ENCODE assay signal across 8 cellular contexts in the genomic region with DNA sequence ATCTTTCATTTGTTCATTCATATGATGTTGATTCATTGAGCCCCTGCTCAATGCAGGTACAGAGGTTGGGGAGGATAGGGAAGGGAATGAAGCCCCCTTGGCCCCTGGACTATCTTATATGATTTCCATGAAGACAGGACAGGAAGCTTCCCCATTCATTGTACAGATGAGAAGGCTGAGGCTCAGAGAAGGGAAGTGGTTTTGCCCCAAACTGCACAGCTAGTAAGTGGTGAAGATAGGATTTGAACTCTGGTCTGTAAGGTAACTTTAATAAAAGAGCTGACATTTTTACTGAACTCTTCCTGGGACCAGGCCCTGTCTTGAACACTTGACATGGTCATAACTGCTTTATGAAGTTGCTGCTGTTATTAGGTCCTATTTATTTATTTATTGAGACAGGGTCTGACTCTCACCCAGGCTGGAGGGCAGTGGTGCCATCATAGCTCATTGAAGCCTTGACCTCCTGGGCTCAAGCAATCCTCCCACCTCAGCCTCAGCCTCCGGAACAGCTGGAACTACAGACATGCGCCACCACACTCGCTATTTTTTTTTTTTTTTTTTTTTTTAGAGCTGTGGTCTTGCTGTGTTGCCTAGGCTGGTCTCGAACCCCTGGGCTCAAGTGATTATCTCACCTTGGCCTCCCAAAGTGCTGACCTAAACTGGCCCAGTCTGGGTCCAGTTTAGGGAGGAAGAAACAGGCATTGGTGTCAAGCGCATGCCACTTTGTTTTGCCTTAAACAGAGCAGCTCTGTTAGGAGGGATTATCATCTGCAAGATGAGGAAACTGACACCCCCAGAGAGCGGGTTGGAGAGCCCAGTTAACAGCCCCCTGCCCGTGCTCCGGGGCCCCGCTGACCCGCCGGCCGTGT. TPM values are rescaled to one million over a fixed set of nuclear protein-coding genes. Genes with fewer than 3 reads are reported as not detected.
DNase-seq lines count a peak whose midpoint lies in the region; ATAC-seq and TF ChIP-seq lines count a peak whose summit lies in the region.

No MANE protein-coding gene starts in this region.

- no peaks in the 10 kb centered on the region for H3K9me3 Mint-ChIP-seq in brain

- 9% methylated on average over 7 of the region's 12 CpGs; no CpG with 5 or more reads in 1 of the 2 experiments for WGBS in IMR-90 (ENCODE audit: extremely low coverage in 2 of 2, insufficient read length in 1 of 2), 2 experiments

- peaks cover 4% of the 10 kb centered on the region; the same call in 1 of the 2 replicates for H3K4me1 ChIP-seq in IMR-90 (ENCODE audit: control insufficient read depth, insufficient read depth, low read length)
- peaks cover 22% of the 10 kb centered on the region for H3K4me1 ChIP-seq in muscle layer of colon (ENCODE audit: insufficient read depth, low read length)

- H3K36me3 Mint-ChIP-seq in brain: no peaks in the 10 kb centered on the region

- H3K9me3 ChIP-seq in AG04450 (ENCODE audit: control insufficient read depth, insufficient read depth, low read length) (no peaks in the 10 kb centered on the region; the same call in 1 of the 2 replicates), IMR-90 (ENCODE audit: control insufficient read depth, insufficient read depth, low read length) (no peaks in the 10 kb centered on the region), muscle layer of colon (ENCODE audit: low read length) (no peaks in the 10 kb centered on the region)

- H3K9ac ChIP-seq in IMR-90 (ENCODE audit: low read depth, low read length) (peak overlapping the region; percentile 47), muscle layer of colon (ENCODE audit: low read length) (peak overlapping the region; percentile 33)

- H3K4me1 Mint-ChIP-seq in brain: peaks cover 26% of the 10 kb centered on the region

- H3K9me1 ChIP-seq in IMR-90 (ENCODE audit: insufficient read depth, low read length): peaks cover 12% of the 10 kb centered on the region

- TF ChIP-seq POLR2A in IMR-90 (IDR thresholded peaks at IDR 0.05; ENCODE audit: low read depth, low read length): no peak

- H3K23ac ChIP-seq in IMR-90 (ENCODE audit: low read depth, low read length): peak overlapping the region; percentile 40; the same call in 1 of the 2 replicates

- intact Hi-C loops in IMR-90 (cut with micrococcal nuclease): loop anchor here (1.0 kb wide), 1 partner anchor 57 kb away; no protein-coding TSS in a partner anchor

- H3K27ac Mint-ChIP-seq in brain: peak overlapping the region in 1 of 5 experiments; percentile 45

- H2BK120ac ChIP-seq in IMR-90 (ENCODE audit: low read depth, low read length): no peak overlapping the region

- TF ChIP-seq CTCF in AG04450 (IDR thresholded peaks at IDR 0.05; ENCODE audit: low read depth, low read length) (no peak), IMR-90 (conservative IDR thresholded peaks at IDR 0.05; ENCODE audit: low read depth, low read length) (no peak), brain (conservative IDR thresholded peaks at IDR 0.05) (no peak)

- H3K27ac ChIP-seq in AG04450 (ENCODE audit: low read depth, low read length) (no peak overlapping the region), IMR-90 (ENCODE audit: insufficient read depth, low read length) (peak overlapping the region; percentile 23; the same call in 1 of the 2 replicates), muscle layer of colon (ENCODE audit: low read depth, low read length) (peak overlapping the region; percentile 85)

- H2BK15ac ChIP-seq in IMR-90 (ENCODE audit: low read depth, low read length): no peak overlapping the region

- BruUV-seq in IMR-90 (replicated peaks; lab: Mats Ljungman, UMichigan): no TSS peak

- peak overlapping the region; percentile 64 to 84 for H4K8ac ChIP-seq in IMR-90 (ENCODE audit: low read depth in 2 of 2, low read length in 2 of 2)

- peak overlapping the region; percentile 0 for H2AK9ac ChIP-seq in IMR-90 (replicated peaks; ENCODE audit: low read depth, low read length, poor library complexity)

- no peak for ATAC-seq in IMR-90 (ENCODE audit: low read depth)
- ATAC-seq in GM18502 (IDR thresholded peaks at IDR 0.05; ENCODE audit: poor library complexity, unreplicated experiment): no peak
- no peak for ATAC-seq in GM18861 (IDR thresholded peaks at IDR 0.05; ENCODE audit: unreplicated experiment)
- ATAC-seq in HG03565 (IDR thresholded peaks at IDR 0.05; ENCODE audit: unreplicated experiment): no peak

- H3K18ac ChIP-seq in IMR-90 (ENCODE audit: low read depth, low read length): no peak overlapping the region

- peaks cover 3 to 24% of the 10 kb centered on the region in 2 experiments; a peak in 2 of 4 replicates for H3K79me1 ChIP-seq in IMR-90 (ENCODE audit: low read depth in 1 of 2, low read length in 2 of 2)

- CTCF ChIA-PET in AG04450 (lab: Charles Lee) (interaction anchor here (0.6 to 4.2 kb wide), 15 partner anchors 9 to 554 kb away, joined by 3 to 59 read pairs (median 5); no protein-coding TSS in a partner anchor), IMR-90 (lab: Yijun Ruan, JAX) (interaction anchor here (0.6 to 1.5 kb wide), 7 partner anchors 9 to 56 kb away, joined by 3 to 11 read pairs (median 5); no protein-coding TSS in a partner anchor)

- peak overlapping the region; percentile 45 to 65 (median 50) for H3K4me3 Mint-ChIP-seq in brain

- no peaks in the 10 kb centered on the region for H3K27me3 ChIP-seq in AG04450 (ENCODE audit: control insufficient read depth, insufficient read depth, low read length)
- H3K27me3 ChIP-seq in IMR-90 (ENCODE audit: control insufficient read depth, insufficient read depth, low read length): no peaks in the 10 kb centered on the region
- H3K27me3 ChIP-seq in muscle layer of colon (ENCODE audit: control insufficient read depth in 1 of 2, insufficient read depth in 2 of 2, low read length in 2 of 2): no peaks in the 10 kb centered on the region

- TF ChIP-seq RAD21 in IMR-90 (IDR thresholded peaks at IDR 0.05; ENCODE audit: low read length): no peak

- H4K91ac ChIP-seq in IMR-90 (ENCODE audit: insufficient read depth, low read depth, low read length): no peak overlapping the region

- POLR2A ChIA-PET in AG04450 (lab: Yijun Ruan, JAX): interaction anchor here (0.6 to 2.2 kb wide), 6 partner anchors 8 to 153 kb away, joined by 3 to 10 read pairs (median 4); partner anchors contain the start of gene PHKG2
- POLR2A ChIA-PET in IMR-90 (lab: Charles Lee; ENCODE audit: unreplicated experiment): interaction anchor here (0.5 to 1.2 kb wide), 4 partner anchors 23 to 125 kb away, joined by 3 to 5 read pairs (median 4); no protein-coding TSS in a partner anchor

- no peak overlapping the region for H2BK5ac ChIP-seq in IMR-90 (ENCODE audit: low read depth, low read length, poor library complexity, severe bottlenecking)

- DNase-seq in AG04450 (ENCODE audit: low read depth, low spot score) (no peak), IMR-90 (no peak), NCI-H2081 treated with DMSO at 0.1 percent for 48 hours (lab: John Stamatoyannopoulos, UW) (no peak)

- H3K27me3 Mint-ChIP-seq in brain: no peaks in the 10 kb centered on the region

- dilution Hi-C loops in IMR-90 (cut with HindIII; ENCODE audit: low sequenced_read_pairs, unreplicated experiment): no loop called here

- H3K4ac ChIP-seq in IMR-90 (ENCODE audit: low read depth, low read length): peak overlapping the region; percentile 19; the same call in 1 of the 2 replicates

- H3K4me2 ChIP-seq in IMR-90 (ENCODE audit: low read depth, low read length): peak overlapping the region; percentile 57

- no peak overlapping the region for H4K5ac ChIP-seq in IMR-90 (ENCODE audit: low read depth, low read length)

- H4K20me1 ChIP-seq in IMR-90 (ENCODE audit: insufficient read depth, low read length): 0 out of 2 replicates have a peak, but pooled peaks cover 5% of the 10 kb centered on the region

- H2BK20ac ChIP-seq in IMR-90 (ENCODE audit: low read depth, low read length): no peak overlapping the region

- in situ Hi-C loops in IMR-90 (cut with MboI; ENCODE audit: low sequenced_read_pairs): no loop called here

- H3K14ac ChIP-seq in IMR-90 (replicated peaks; ENCODE audit: low read depth, low read length): peak overlapping the region; percentile 31; the same call in 1 of the 2 replicates

- H3K56ac ChIP-seq in IMR-90 (ENCODE audit: extremely low read depth, insufficient read depth, low read length): no peak overlapping the region

- H3K36me3 ChIP-seq in IMR-90 (ENCODE audit: control insufficient read depth, insufficient read depth, low read length): no peaks in the 10 kb centered on the region
- H3K36me3 ChIP-seq in muscle layer of colon (ENCODE audit: insufficient read depth, low read length): peaks cover 4% of the 10 kb centered on the region

- H2AFZ ChIP-seq in IMR-90 (replicated peaks; ENCODE audit: low read length, poor library complexity): peak overlapping the region; percentile 87

- peak overlapping the region; percentile 50 for H2AK5ac ChIP-seq in IMR-90 (ENCODE audit: low read depth, low read length)

- H3K4me3 ChIP-seq in AG04450 (ENCODE audit: low read depth, low read length): peak overlapping the region; percentile 41
- peak overlapping the region; percentile 19 for H3K4me3 ChIP-seq in IMR-90 (ENCODE audit: insufficient read depth, low read depth, low read length)
- H3K4me3 ChIP-seq in muscle layer of colon (ENCODE audit: low read depth in 1 of 2, low read length in 2 of 2): peak overlapping the region; percentile 47 to 58

RNA-seq across cellular contexts. Expression of gene CTF1, which starts 5.0 kb away (rescaled TPM):
- 10.1 and 12.5 TPM in 2 replicates for polyA plus RNA-seq in AG04450 (2011; rRNA removed)
- polyA minus RNA-seq in AG04450 (2011; rRNA and poly(A)+ RNA removed): 6.5 and 6.6 TPM in 2 replicates
- total RNA-seq in IMR-90 (2012; rRNA removed): 0.18 and 0.56 TPM in 2 replicates
- polyA plus RNA-seq in IMR-90 (2012; rRNA removed): 12.9 and 13.8 TPM in 2 replicates
- polyA plus RNA-seq in IMR-90 (2012; cell fraction: cytosol; rRNA removed): 12.9 and 21.8 TPM in 2 replicates
- polyA plus RNA-seq in IMR-90 (2012; cell fraction: nucleus; rRNA removed; ENCODE audit: low replicate concordance): 10.8 and 14.0 TPM in 2 replicates
- 4.1 TPM for polyA plus RNA-seq in brain (ENCODE audit: insufficient read depth, low read depth, low replicate concordance)

RNA-seq across cellular contexts. Expression of gene BCL7C, which starts 7.6 kb away (rescaled TPM):
- 27.7 and 27.8 TPM in 2 replicates for polyA plus RNA-seq in AG04450 (2011; rRNA removed)
- polyA minus RNA-seq in AG04450 (2011; rRNA and poly(A)+ RNA removed): 10.8 and 11.1 TPM in 2 replicates
- 32.3 and 38.6 TPM in 2 replicates for total RNA-seq in IMR-90 (2012; rRNA removed)
- 34.9 and 54.4 TPM in 2 replicates for polyA plus RNA-seq in IMR-90 (2012; rRNA removed)
- 31.1 and 41.3 TPM in 2 replicates for polyA plus RNA-seq in IMR-90 (2012; cell fraction: cytosol; rRNA removed)
- polyA plus RNA-seq in IMR-90 (2012; cell fraction: nucleus; rRNA removed; ENCODE audit: low replicate concordance): 14.9 and 16.0 TPM in 2 replicates
- 37.1 TPM for polyA plus RNA-seq in brain (ENCODE audit: insufficient read depth, low read depth, low replicate concordance)

RNA-seq across cellular contexts. Expression of gene FBXL19, which starts 21.9 kb away (rescaled TPM):
- polyA plus RNA-seq in AG04450 (2011; rRNA removed) (7.1 and 10.6 TPM in 2 replicates), IMR-90 (2012; rRNA removed) (13.8 and 19.6 TPM in 2 replicates), brain (ENCODE audit: insufficient read depth, low read depth, low replicate concordance) (24.3 TPM)
- 7.6 and 9.4 TPM in 2 replicates for polyA minus RNA-seq in AG04450 (2011; rRNA and poly(A)+ RNA removed)
- total RNA-seq in IMR-90 (2012; rRNA removed): 5.0 and 5.8 TPM in 2 replicates
- 14.1 and 16.6 TPM in 2 replicates for polyA plus RNA-seq in IMR-90 (2012; cell fraction: cytosol; rRNA removed)
- 29.8 and 57.4 TPM in 2 replicates for polyA plus RNA-seq in IMR-90 (2012; cell fraction: nucleus; rRNA removed; ENCODE audit: low replicate concordance)

RNA-seq across cellular contexts. Expression of gene ORAI3, which starts 47.4 kb away (rescaled TPM):
- polyA plus RNA-seq in AG04450 (2011; rRNA removed) (23.7 and 29.5 TPM in 2 replicates), IMR-90 (2012; rRNA removed) (16.9 TPM in 2 replicates), brain (ENCODE audit: insufficient read depth, low read depth, low replicate concordance) (6.4 TPM)
- 17.4 and 23.4 TPM in 2 replicates for polyA minus RNA-seq in AG04450 (2011; rRNA and poly(A)+ RNA removed)
- 6.8 and 6.9 TPM in 2 replicates for total RNA-seq in IMR-90 (2012; rRNA removed)
- polyA plus RNA-seq in IMR-90 (2012; cell fraction: cytosol; rRNA removed): 16.1 and 29.4 TPM in 2 replicates
- 12.4 and 15.2 TPM in 2 replicates for polyA plus RNA-seq in IMR-90 (2012; cell fraction: nucleus; rRNA removed; ENCODE audit: low replicate concordance)

RNA-seq across cellular contexts. Expression of gene SETD1A, which starts 56.1 kb away (rescaled TPM):
- 1.1 and 1.4 TPM in 2 replicates for polyA plus RNA-seq in AG04450 (2011; rRNA removed)
- 2.4 and 5.3 TPM in 2 replicates for polyA minus RNA-seq in AG04450 (2011; rRNA and poly(A)+ RNA removed)
- total RNA-seq in IMR-90 (2012; rRNA removed): 0.54 and 0.56 TPM in 2 replicates
- 5.8 and 6.5 TPM in 2 replicates for polyA plus RNA-seq in IMR-90 (2012; rRNA removed)
- 3.3 and 4.8 TPM in 2 replicates for polyA plus RNA-seq in IMR-90 (2012; cell fraction: cytosol; rRNA removed)
- 16.4 and 29.7 TPM in 2 replicates for polyA plus RNA-seq in IMR-90 (2012; cell fraction: nucleus; rRNA removed; ENCODE audit: low replicate concordance)
- 23.0 TPM for polyA plus RNA-seq in brain (ENCODE audit: insufficient read depth, low read depth, low replicate concordance)
